Comparison of ENCODE assay signal across 8 cellular contexts in genomic region chr9:136363606-136364368, GRCh38. TPM values are rescaled to one million over a fixed set of nuclear protein-coding genes. Genes with fewer than 3 reads are reported as not detected.
DNase-seq lines count a peak whose midpoint lies in the region; ATAC-seq and TF ChIP-seq lines count a peak whose summit lies in the region.

TSS of gene DNLZ (minus strand) at chr9:136363744. CDS start at chr9:136363714, 30 bp downstream.

- H3K27ac ChIP-seq in C4-2B, result peak within 1 kb of the TSS; percentile 86

- intact Hi-C loops in lower leg skin (cut with DNase I; ENCODE audit: low total_unique reads), result no loop called here

- peak; percentile 99 for DNase-seq in GM19238 (ENCODE audit: insufficient read length, low spot score)
- DNase-seq in NCI-H748 (lab: John Stamatoyannopoulos, UW; ENCODE audit: unreplicated experiment), result peak; percentile 88
- DNase-seq in activated CD4-positive, alpha-beta T cell treated with anti-CD3 and anti-CD28 coated beads, Interleukin-2, amount 50 U/mL, for 48 hours, result peak; percentile 80 to 84
- peak; percentile 68 to 83 for DNase-seq in dermis microvascular lymphatic vessel endothelial cell (ENCODE audit: low read depth in 2 of 2)
- peak; percentile 72 to 97 for DNase-seq in lower leg skin (ENCODE audit: low spot score in 2 of 2)
- peak; percentile 57 to 82 (median 70) for DNase-seq in stimulated activated CD4-positive, alpha-beta T cell treated with anti-CD3 and anti-CD28 coated beads, TNF-alpha, amount 100 ng/mL, for 1 hour (ENCODE audit: low read depth in 3 of 3, low spot score in 1 of 3)

- TF ChIP-seq POLR2A in lower leg skin (IDR thresholded peaks at IDR 0.05), result no peak

- TF ChIP-seq CTCF in C4-2B (conservative IDR thresholded peaks at IDR 0.05) (peak; percentile 100), lower leg skin (IDR thresholded peaks at IDR 0.05) (peak in 1 of 3 donors; percentile 50)

- peak within 1 kb of the TSS; percentile 84 for H3K4me3 ChIP-seq in lower leg skin (ENCODE audit: low read depth, poor library complexity, severe bottlenecking)

- ATAC-seq in HG03432 (IDR thresholded peaks at IDR 0.05; ENCODE audit: unreplicated experiment), result peak; percentile 65

- WGBS in lower leg skin, 2 donors, result 9 to 12% methylated on average over 42 to 57 of the region's 83 CpGs

RNA-seq across cellular contexts. Expression of gene DNLZ, which starts in this region (rescaled TPM):
- total RNA-seq in dermis microvascular lymphatic vessel endothelial cell (12.5 and 15.0 TPM in 2 replicates), lower leg skin (10 to 100 TPM; 30.9 to 64.6 (median 44.1) TPM)

Comparison
In these comparisons a context has a peak if more than half of its experiments do, and no peak if none do; other contexts are left out.
1. Peak in every context shown above with its lines: DNase-seq, ATAC-seq, H3K4me3 ChIP-seq and H3K27ac ChIP-seq.